In genomic region chr4:116512552-116512951, GRCh38 we compare ENCODE assay signal across 9 cellular contexts.
"Had no signal": no experiment of that assay in that cellular context is flagged by ENCODE, and none has a peak within 500 bp of the region (broad histone marks: within the 10 kb centered on the region; RNA-seq: fewer than 3 reads in every experiment).

No MANE protein-coding gene starts in this region.

- H3K4me3 ChIP-seq: GM23248, GM23338, HAP-1 had no signal

- H3K9me3 ChIP-seq: HAP-1 had no signal

- H3K36me3 ChIP-seq: HAP-1 had no signal

- ATAC-seq: GM23338, HCT116 had no signal

- H3K27ac ChIP-seq: GM23248 had no signal

- DNase-seq: GM23248, GOT3, H7, H9, HCEC 1CT, HFFc6 had no signal

- H3K4me1 ChIP-seq: HAP-1 had no signal
